26 cellular contexts compared by ENCODE assay signal in genomic region chr9:29691145-29691544, GRCh38.
"Had no signal": no experiment of that assay in that cellular context is flagged by ENCODE, and none has a peak within 500 bp of the region (broad histone marks: within the 10 kb centered on the region; RNA-seq: fewer than 3 reads in every experiment).

No MANE protein-coding gene starts in this region.

- H3K4me1 ChIP-seq: left ventricle myocardium inferior, prostate gland, stomach, testis, thyroid gland, transverse colon, upper lobe of left lung, vagina had no signal

- H3K4me2 ChIP-seq: hepatocyte had no signal

- H2AFZ ChIP-seq: hepatocyte had no signal

- H3K27ac ChIP-seq: hepatocyte, left ventricle myocardium inferior, ovary, prostate gland, skin epidermis, stomach, testis, thyroid gland, transverse colon, upper lobe of left lung, vagina had no signal

- H3K4me3 Mint-ChIP-seq: mesothelial cell of epicardium; naive thymus-derived CD4-positive, alpha-beta T cell; natural killer cell treated with Interleukin-12 subunit alpha and Interleukin-12 subunit beta and Interleukin-15 and Interleukin-18, amount 100 ng/mL, for 72 hours; stimulated activated memory B cell treated with anti-CD40 and anti-IgM and Interleukin-4, amounts not matched to agents 10 μg/mL and 1 μg/mL and 100 μg/mL, for 72 hours had no signal

- DNase-seq: islet precursor cell; left ventricle myocardium inferior; mesendoderm; naive thymus-derived CD4-positive, alpha-beta T cell; ovary; posterior cingulate gyrus; retina; right cardiac atrium; stimulated activated CD4-positive, alpha-beta T cell treated with anti-CD3 and anti-CD28 coated beads, Interleukin-1b, Interleukin-23, amount 100 ng/mL, for 48 hours; stimulated activated CD4-positive, alpha-beta T cell treated with anti-CD3 and anti-CD28 coated beads, Interleukin-2, amount 100 ng/mL, for 48 hours; stimulated activated CD4-positive, alpha-beta T cell treated with anti-CD3 and anti-CD28 coated beads, Interleukin-4, amount 100 ng/mL, for 4 hours; stimulated activated CD8-positive, alpha-beta memory T cell treated with anti-CD3 and anti-CD28 coated beads, Interleukin-4, amount 100 ng/mL, for 48 hours; stimulated activated naive CD8-positive, alpha-beta T cell treated with anti-CD3 and anti-CD28 coated beads, Interleukin-15, Interleukin-2, amounts not matched to agents 100 U/mL and 50 U/mL, for 24 hours; stomach; testis; thyroid gland; transverse colon; upper lobe of left lung had no signal

- H3K36me3 ChIP-seq: left ventricle myocardium inferior, ovary, prostate gland, stomach, thyroid gland, upper lobe of left lung, vagina had no signal

- H3K9me3 ChIP-seq: ovary, prostate gland, testis, thyroid gland, transverse colon, upper lobe of left lung, vagina had no signal

- H3K79me2 ChIP-seq: hepatocyte had no signal

- H3K27me3 ChIP-seq: hepatocyte, ovary, stomach, testis, thyroid gland, transverse colon, upper lobe of left lung, vagina had no signal

- H3K27ac Mint-ChIP-seq: mesothelial cell of epicardium; naive thymus-derived CD4-positive, alpha-beta T cell; natural killer cell treated with Interleukin-12 subunit alpha and Interleukin-12 subunit beta and Interleukin-15 and Interleukin-18, amount 100 ng/mL, for 72 hours; stimulated activated memory B cell treated with anti-CD40 and anti-IgM and Interleukin-4, amounts not matched to agents 10 μg/mL and 1 μg/mL and 100 μg/mL, for 72 hours had no signal

- H3K4me1 Mint-ChIP-seq: naive thymus-derived CD4-positive, alpha-beta T cell; stimulated activated memory B cell treated with anti-CD40 and anti-IgM and Interleukin-4, amounts not matched to agents 10 μg/mL and 1 μg/mL and 100 μg/mL, for 72 hours had no signal

- H3K27me3 Mint-ChIP-seq: naive thymus-derived CD4-positive, alpha-beta T cell; natural killer cell treated with Interleukin-12 subunit alpha and Interleukin-12 subunit beta and Interleukin-15 and Interleukin-18, amount 100 ng/mL, for 72 hours; stimulated activated memory B cell treated with anti-CD40 and anti-IgM and Interleukin-4, amounts not matched to agents 10 μg/mL and 1 μg/mL and 100 μg/mL, for 72 hours had no signal

- H3K36me3 Mint-ChIP-seq: mesothelial cell of epicardium; naive thymus-derived CD4-positive, alpha-beta T cell; stimulated activated memory B cell treated with anti-CD40 and anti-IgM and Interleukin-4, amounts not matched to agents 10 μg/mL and 1 μg/mL and 100 μg/mL, for 72 hours had no signal

- H3K4me3 ChIP-seq: hepatocyte, left ventricle myocardium inferior, lung, ovary, prostate gland, skin epidermis, stomach, testis, thyroid gland, transverse colon, upper lobe of left lung, vagina had no signal
